In the genomic region with DNA sequence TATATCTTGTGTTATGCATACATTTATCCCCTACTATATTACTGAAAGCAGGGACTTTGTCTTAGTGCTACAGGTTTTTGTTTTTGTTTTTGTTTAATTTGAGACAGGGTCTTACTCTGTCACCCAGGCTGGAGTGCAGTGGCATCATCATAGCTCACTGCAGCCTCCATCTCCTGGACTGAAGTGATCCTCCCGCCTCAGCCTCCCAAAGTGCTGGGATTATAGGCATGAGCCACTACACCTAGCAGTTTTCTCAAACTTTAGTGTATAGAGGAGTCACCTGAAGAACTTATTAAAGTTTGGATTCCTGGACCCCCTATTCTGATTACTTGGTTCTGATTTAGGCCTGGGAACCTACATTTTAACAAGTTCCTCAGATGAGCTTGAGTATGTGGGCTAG, we compare ENCODE assay signal across 1 cellular context.
TF ChIP-seq lines count a peak whose summit lies in the region.

No MANE protein-coding gene starts in this region.

TF ChIP-seq in IMR-90, 13 proteins besides CTCF, POLR2A, EP300 and RAD21 (continued from another document):
- TF ChIP-seq, protein P1, sequence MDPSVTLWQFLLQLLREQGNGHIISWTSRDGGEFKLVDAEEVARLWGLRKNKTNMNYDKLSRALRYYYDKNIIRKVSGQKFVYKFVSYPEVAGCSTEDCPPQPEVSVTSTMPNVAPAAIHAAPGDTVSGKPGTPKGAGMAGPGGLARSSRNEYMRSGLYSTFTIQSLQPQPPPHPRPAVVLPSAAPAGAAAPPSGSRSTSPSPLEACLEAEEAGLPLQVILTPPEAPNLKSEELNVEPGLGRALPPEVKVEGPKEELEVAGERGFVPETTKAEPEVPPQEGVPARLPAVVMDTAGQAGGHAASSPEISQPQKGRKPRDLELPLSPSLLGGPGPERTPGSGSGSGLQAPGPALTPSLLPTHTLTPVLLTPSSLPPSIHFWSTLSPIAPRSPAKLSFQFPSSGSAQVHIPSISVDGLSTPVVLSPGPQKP (IDR thresholded peaks at IDR 0.05; ENCODE audit: borderline replicate concordance, low read depth, low read length) = no peak
- TF ChIP-seq RCOR1 (IDR thresholded peaks at IDR 0.05; ENCODE audit: insufficient replicate concordance, low read length) (no peak), MAZ (IDR thresholded peaks at IDR 0.05; ENCODE audit: borderline replicate concordance, low read depth, low read length) (no peak), RFX5 (IDR thresholded peaks at IDR 0.05; ENCODE audit: low read depth, low read length) (no peak), NFE2L2 (IDR thresholded peaks at IDR 0.05; ENCODE audit: low read depth, low read length) (no peak), MAFK (IDR thresholded peaks at IDR 0.05; ENCODE audit: low read depth, low read length) (no peak), CHD1 (IDR thresholded peaks at IDR 0.05; ENCODE audit: low read depth, low read length) (no peak)
- TF ChIP-seq, protein P2, sequence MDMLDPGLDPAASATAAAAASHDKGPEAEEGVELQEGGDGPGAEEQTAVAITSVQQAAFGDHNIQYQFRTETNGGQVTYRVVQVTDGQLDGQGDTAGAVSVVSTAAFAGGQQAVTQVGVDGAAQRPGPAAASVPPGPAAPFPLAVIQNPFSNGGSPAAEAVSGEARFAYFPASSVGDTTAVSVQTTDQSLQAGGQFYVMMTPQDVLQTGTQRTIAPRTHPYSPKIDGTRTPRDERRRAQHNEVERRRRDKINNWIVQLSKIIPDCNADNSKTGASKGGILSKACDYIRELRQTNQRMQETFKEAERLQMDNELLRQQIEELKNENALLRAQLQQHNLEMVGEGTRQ (IDR thresholded peaks at IDR 0.05; ENCODE audit: low read depth, low read length) = no peak
